In genomic region chr13:61410669-61411297, GRCh38 we compare ENCODE assay signal across 10 cellular contexts. TPM values are rescaled to one million over a fixed set of nuclear protein-coding genes. Genes with fewer than 3 reads are reported as not detected.
A peak's percentile ranks its signal among the peaks of the same experiment; 100 is the strongest.
DNase-seq lines count a peak whose midpoint lies in the region; ATAC-seq and TF ChIP-seq lines count a peak whose summit lies in the region.
"Had no signal": no experiment of that assay in that cellular context is flagged by ENCODE, and none has a peak within 500 bp of the region (broad histone marks: within the 10 kb centered on the region; RNA-seq: fewer than 3 reads in every experiment).

No MANE protein-coding gene starts in this region.

- WGBS in tibial nerve, 2 donors = 95 to 100% methylated on average over 1 of the region's 1 CpG

- H3K27ac Mint-ChIP-seq in activated T-helper 2 cell treated with anti-CD3 and anti-CD28 coated beads, Interferon-gamma antibody, Interleukin-2, Interleukin-4, amounts not matched to agents 10 μg/mL and 5 μg/mL and 100 μg/mL, durations not matched to agents 14 hours and 24 hours and 36 hours = no peak overlapping the region

- no peaks in the 10 kb centered on the region for H3K9me3 Mint-ChIP-seq in activated T-helper 2 cell treated with anti-CD3 and anti-CD28 coated beads, Interferon-gamma antibody, Interleukin-2, Interleukin-4, amounts not matched to agents 10 μg/mL and 5 μg/mL and 100 μg/mL, durations not matched to agents 14 hours and 24 hours and 36 hours

- H3K27ac ChIP-seq in cardiac muscle cell (no peak overlapping the region), tibial nerve (no peak overlapping the region)
- H3K27ac ChIP-seq: parathyroid adenoma had no signal

- H3K36me3 ChIP-seq in cardiac muscle cell (no peaks in the 10 kb centered on the region), tibial nerve (no peaks in the 10 kb centered on the region)

- intact Hi-C loops in Right ventricle myocardium superior (cut with DNase I) = loop anchor here (10.0 kb wide), 1 partner anchor 756 kb away; no protein-coding TSS in a partner anchor
- intact Hi-C loops in activated T-helper 2 cell treated with anti-CD3 and anti-CD28 coated beads, Interferon-gamma antibody, Interleukin-2, Interleukin-4, amounts not matched to agents 10 μg/mL and 5 μg/mL and 100 μg/mL, durations not matched to agents 14 hours and 24 hours and 36 hours (cut with micrococcal nuclease) = no loop called here

- TF ChIP-seq EP300 in tibial nerve (IDR thresholded peaks at IDR 0.05) = no peak

- H3K4me3 Mint-ChIP-seq in activated T-helper 2 cell treated with anti-CD3 and anti-CD28 coated beads, Interferon-gamma antibody, Interleukin-2, Interleukin-4, amounts not matched to agents 10 μg/mL and 5 μg/mL and 100 μg/mL, durations not matched to agents 14 hours and 24 hours and 36 hours (ENCODE audit: low read depth) = no peak overlapping the region

- peaks cover 37% of the 10 kb centered on the region for H3K27me3 ChIP-seq in cardiac muscle cell
- H3K27me3 ChIP-seq in tibial nerve = peaks cover 0 to 18% of the 10 kb centered on the region in 2 donors

- H3K9me3 ChIP-seq in cardiac muscle cell (ENCODE audit: low read depth) (no peaks in the 10 kb centered on the region), tibial nerve (no peaks in the 10 kb centered on the region)

- peak; percentile 31 to 35 for DNase-seq in cardiac muscle cell (ENCODE audit: low read depth in 1 of 2, low spot score in 1 of 2)
- no peak for DNase-seq in Right ventricle myocardium superior
- DNase-seq in NCI-H748 treated with DMSO at 0.1 percent for 48 hours (lab: John Stamatoyannopoulos, UW) = peak; percentile 19
- peak; percentile 12 for DNase-seq in epithelial cell of proximal tubule (ENCODE audit: low read depth)
- no peak for DNase-seq in tibial nerve (ENCODE audit: low spot score in 2 of 2)
- DNase-seq in activated T-helper 2 cell treated with anti-CD3 and anti-CD28 coated beads, Interferon-gamma antibody, Interleukin-2, Interleukin-4, amounts not matched to agents 10 μg/mL and 5 μg/mL and 100 μg/mL, durations not matched to agents 14 hours and 24 hours and 36 hours (ENCODE audit: low spot score) = no peak
- no peak for DNase-seq in putamen (ENCODE audit: low spot score)

- TF ChIP-seq POLR2A in tibial nerve (IDR thresholded peaks at IDR 0.05) = no peak

- peak; percentile 52 for TF ChIP-seq CTCF in cardiac muscle cell (IDR thresholded peaks at IDR 0.05; ENCODE audit: low read depth, low read length)
- peak; percentile 77 for TF ChIP-seq CTCF in epithelial cell of proximal tubule (conservative IDR thresholded peaks at IDR 0.05; ENCODE audit: low read depth, low read length)
- peak in 3 of 5 experiments; percentile 16 to 42 (median 17) for TF ChIP-seq CTCF in tibial nerve (IDR thresholded peaks at IDR 0.05)

- H3K4me3 ChIP-seq in cardiac muscle cell = no peak overlapping the region
- no peak overlapping the region for H3K4me3 ChIP-seq in epithelial cell of proximal tubule (ENCODE audit: low read depth, low read length)
- H3K4me3 ChIP-seq in tibial nerve = no peak overlapping the region

- no peaks in the 10 kb centered on the region for H3K4me1 Mint-ChIP-seq in activated T-helper 2 cell treated with anti-CD3 and anti-CD28 coated beads, Interferon-gamma antibody, Interleukin-2, Interleukin-4, amounts not matched to agents 10 μg/mL and 5 μg/mL and 100 μg/mL, durations not matched to agents 14 hours and 24 hours and 36 hours (ENCODE audit: low read depth)

- H3K36me3 Mint-ChIP-seq in activated T-helper 2 cell treated with anti-CD3 and anti-CD28 coated beads, Interferon-gamma antibody, Interleukin-2, Interleukin-4, amounts not matched to agents 10 μg/mL and 5 μg/mL and 100 μg/mL, durations not matched to agents 14 hours and 24 hours and 36 hours (ENCODE audit: low read depth) = no peaks in the 10 kb centered on the region

- no peak for ATAC-seq in Right ventricle myocardium superior (ENCODE audit: poor library complexity)
- ATAC-seq in HG03354 (IDR thresholded peaks at IDR 0.05; ENCODE audit: poor library complexity, severe bottlenecking, unreplicated experiment) = no peak

- H3K4me1 ChIP-seq in cardiac muscle cell (ENCODE audit: low read depth) = no peaks in the 10 kb centered on the region
- H3K4me1 ChIP-seq in tibial nerve = peaks cover 0 to 25% (median 0%) of the 10 kb centered on the region in 4 donors
- H3K4me1 ChIP-seq: parathyroid adenoma had no signal

- H3K27me3 Mint-ChIP-seq in activated T-helper 2 cell treated with anti-CD3 and anti-CD28 coated beads, Interferon-gamma antibody, Interleukin-2, Interleukin-4, amounts not matched to agents 10 μg/mL and 5 μg/mL and 100 μg/mL, durations not matched to agents 14 hours and 24 hours and 36 hours (ENCODE audit: low read depth) = peaks cover 18% of the 10 kb centered on the region

RNA-seq across cellular contexts. Expression of gene PCDH20, which starts 4.9 kb away (rescaled TPM):
- total RNA-seq in cardiac muscle cell (7.3 and 12.6 TPM in 2 replicates), Right ventricle myocardium superior (0.83 TPM), epithelial cell of proximal tubule (1.4 and 1.5 TPM in 2 replicates), tibial nerve (1 to 10 TPM in 1 of 4 donors, under 1 TPM in 3; 0.21 to 2.0 (median 0.48) TPM)
- polyA plus RNA-seq in cardiac muscle cell = 6.5 and 8.6 TPM in 2 replicates
- total RNA-seq in activated T-helper 2 cell treated with anti-CD3 and anti-CD28 coated beads, Interferon-gamma antibody, Interleukin-2, Interleukin-4, amounts not matched to agents 10 μg/mL and 5 μg/mL and 100 μg/mL, durations not matched to agents 14 hours and 24 hours and 36 hours = not detected in 2 replicates
- total RNA-seq: LHCN-M2 had no signal

Comparison
In these comparisons a context has a peak if more than half of its experiments do, and no peak if none do; other contexts are left out.
1. DNase-seq: peak in cardiac muscle cell (2 of 2), NCI-H748 treated with DMSO at 0.1 percent for 48 hours (single experiment) and epithelial cell of proximal tubule (single experiment); none in Right ventricle myocardium superior (single experiment), tibial nerve (0 of 2), activated T-helper 2 cell treated with anti-CD3 and anti-CD28 coated beads, Interferon-gamma antibody, Interleukin-2, Interleukin-4, amounts not matched to agents 10 μg/mL and 5 μg/mL and 100 μg/mL, durations not matched to agents 14 hours and 24 hours and 36 hours (single experiment) and putamen (single experiment).
2. CTCF ChIP-seq: peak in every context shown above with its lines; median percentile 77 in epithelial cell of proximal tubule; 52 in cardiac muscle cell; 17 in tibial nerve.